In genomic region chr10:85666106-85666505, GRCh38 we compare ENCODE assay signal across 26 cellular contexts.
DNase-seq lines count a peak whose midpoint lies in the region; ATAC-seq and TF ChIP-seq lines count a peak whose summit lies in the region.
"Had no signal": no experiment of that assay in that cellular context is flagged by ENCODE, and none has a peak within 500 bp of the region (broad histone marks: within the 10 kb centered on the region; RNA-seq: fewer than 3 reads in every experiment).

No MANE protein-coding gene starts in this region.

- DNase-seq in D341Med (ENCODE audit: low spot score) (no peak), medulla oblongata (ENCODE audit: extremely low spot score) (no peak), CD14-positive monocyte (ENCODE audit: low spot score) (no peak)
- DNase-seq in T-helper 2 cell treated with Interferon-gamma antibody and Interleukin-4, amounts not matched to agents 5 μg/mL and 100 μg/mL, for 36 hours (ENCODE audit: low spot score), result no peak
- DNase-seq: activated CD4-positive, alpha-beta T cell treated with anti-CD3 and anti-CD28 coated beads, Interleukin-2, amount 50 U/mL, for 4 hours; activated CD8-positive, alpha-beta memory T cell treated with anti-CD3 and anti-CD28 coated beads, Interleukin-2, amount 50 U/mL, for 48 hours; activated gamma-delta T cell; BE2C; KBM-7; left ventricle myocardium superior; NCI-H1436 treated with DMSO at 0.1 percent for 48 hours; NCI-H510A; nephron progenitor cell; NK-92 treated with Interleukin-12 subunit alpha and Interleukin-12 subunit beta, amount 100 ng/mL, for 24 hours; pancreas; SHP77 treated with DMSO at 0.1 percent for 48 hours; stimulated activated CD4-positive, alpha-beta T cell treated with anti-CD3 and anti-CD28 coated beads, Interleukin-4, amount 100 ng/mL, for 4 hours; stimulated activated naive CD4-positive, alpha-beta T cell; T1000 had no signal

- no peaks in the 10 kb centered on the region for H3K36me3 Mint-ChIP-seq in T-helper 2 cell treated with Interferon-gamma antibody and Interleukin-4, amounts not matched to agents 5 μg/mL and 100 μg/mL, for 36 hours (ENCODE audit: low read depth)
- H3K36me3 Mint-ChIP-seq in CD14-positive monocyte, result no peaks in the 10 kb centered on the region
- H3K36me3 Mint-ChIP-seq: WTC11 had no signal

- H3K4me1 Mint-ChIP-seq in T-helper 2 cell treated with Interferon-gamma antibody and Interleukin-4, amounts not matched to agents 5 μg/mL and 100 μg/mL, for 36 hours (ENCODE audit: low read depth), result no peaks in the 10 kb centered on the region
- H3K4me1 Mint-ChIP-seq in CD14-positive monocyte, result no peaks in the 10 kb centered on the region
- H3K4me1 Mint-ChIP-seq: central memory CD8-positive, alpha-beta T cell; nephron progenitor cell had no signal

- H3K27ac Mint-ChIP-seq in T-helper 2 cell treated with Interferon-gamma antibody and Interleukin-4, amounts not matched to agents 5 μg/mL and 100 μg/mL, for 36 hours, result no peak overlapping the region
- no peak overlapping the region for H3K27ac Mint-ChIP-seq in CD14-positive monocyte
- H3K27ac Mint-ChIP-seq: nephron progenitor cell, WTC11 had no signal

- ATAC-seq in GM18517 (IDR thresholded peaks at IDR 0.05; ENCODE audit: unreplicated experiment) (peak; percentile 57), GM21360 (IDR thresholded peaks at IDR 0.05; ENCODE audit: unreplicated experiment) (peak; percentile 59), HG02623 (IDR thresholded peaks at IDR 0.05; ENCODE audit: unreplicated experiment) (peak; percentile 65), HG03439 (IDR thresholded peaks at IDR 0.05; ENCODE audit: unreplicated experiment) (peak; percentile 59)
- ATAC-seq: left ventricle myocardium superior, Panc1, pancreas, WTC11 had no signal

- TF ChIP-seq CTCF in CD14-positive monocyte (IDR thresholded peaks at IDR 0.05), result no peak

- intact Hi-C loops in CD14-positive monocyte (cut with micrococcal nuclease), result no loop called here

- no peaks in the 10 kb centered on the region for H3K9me3 Mint-ChIP-seq in T-helper 2 cell treated with Interferon-gamma antibody and Interleukin-4, amounts not matched to agents 5 μg/mL and 100 μg/mL, for 36 hours
- peaks cover 0 to 12% (median 7%) of the 10 kb centered on the region in 7 donors for H3K9me3 Mint-ChIP-seq in CD14-positive monocyte
- H3K9me3 Mint-ChIP-seq: nephron progenitor cell had no signal

- H3K4me3 Mint-ChIP-seq in T-helper 2 cell treated with Interferon-gamma antibody and Interleukin-4, amounts not matched to agents 5 μg/mL and 100 μg/mL, for 36 hours, result no peak overlapping the region
- H3K4me3 Mint-ChIP-seq in CD14-positive monocyte, result no peak overlapping the region
- H3K4me3 Mint-ChIP-seq: central memory CD8-positive, alpha-beta T cell; nephron progenitor cell; WTC11 had no signal

- H3K27me3 Mint-ChIP-seq in T-helper 2 cell treated with Interferon-gamma antibody and Interleukin-4, amounts not matched to agents 5 μg/mL and 100 μg/mL, for 36 hours (ENCODE audit: low read depth), result no peaks in the 10 kb centered on the region
- H3K27me3 Mint-ChIP-seq in CD14-positive monocyte (ENCODE audit: low read depth in 3 of 3), result peaks cover 0 to 2% (median 0%) of the 10 kb centered on the region in 3 donors
- H3K27me3 Mint-ChIP-seq: central memory CD8-positive, alpha-beta T cell had no signal
